ENCODE assay signal across 10 cellular contexts in genomic region chr11:65921033-65921555, GRCh38. TPM values are rescaled to one million over a fixed set of nuclear protein-coding genes. Genes with fewer than 3 reads are reported as not detected.
A peak's percentile ranks its signal among the peaks of the same experiment; 100 is the strongest.
DNase-seq lines count a peak whose midpoint lies in the region; ATAC-seq and TF ChIP-seq lines count a peak whose summit lies in the region.
"Had no signal": no experiment of that assay in that cellular context is flagged by ENCODE, and none has a peak within 500 bp of the region (broad histone marks: within the 10 kb centered on the region; RNA-seq: fewer than 3 reads in every experiment).

No MANE protein-coding gene starts in this region.

- no peaks in the 10 kb centered on the region for H3K9me3 Mint-ChIP-seq in activated T-cell treated with anti-CD3 and anti-CD28 coated beads, Interleukin-2, amount 50 U/mL, for 72 hours
- H3K9me3 Mint-ChIP-seq in activated CD4-positive, alpha-beta memory T cell treated with anti-CD3 and anti-CD28 coated beads for 36 hours, result no peaks in the 10 kb centered on the region
- H3K9me3 Mint-ChIP-seq in stimulated activated memory B cell treated with anti-CD40 and anti-IgM and Interleukin-4, amounts not matched to agents 10 μg/mL and 1 μg/mL and 100 μg/mL, for 72 hours, result no peaks in the 10 kb centered on the region

- H3K4me1 Mint-ChIP-seq in activated T-cell treated with anti-CD3 and anti-CD28 coated beads, Interleukin-2, amount 50 U/mL, for 72 hours (ENCODE audit: low read depth), result peaks cover 36% of the 10 kb centered on the region
- H3K4me1 Mint-ChIP-seq in activated CD4-positive, alpha-beta memory T cell treated with anti-CD3 and anti-CD28 coated beads for 36 hours (ENCODE audit: low read depth), result peaks cover 27% of the 10 kb centered on the region
- peaks cover 32% of the 10 kb centered on the region for H3K4me1 Mint-ChIP-seq in stimulated activated memory B cell treated with anti-CD40 and anti-IgM and Interleukin-4, amounts not matched to agents 10 μg/mL and 1 μg/mL and 100 μg/mL, for 72 hours

- no peak for DNase-seq in activated T-cell treated with anti-CD3 and anti-CD28 coated beads, Interleukin-2, amount 50 U/mL, for 72 hours
- no peak for DNase-seq in activated T-cell treated with anti-CD3 and anti-CD28 coated beads, Interleukin-2, amount 50 U/mL, for 1 hour
- no peak for DNase-seq in activated CD4-positive, alpha-beta memory T cell treated with anti-CD3 and anti-CD28 coated beads for 36 hours
- DNase-seq in fibroblast of villous mesenchyme (ENCODE audit: low read depth) (no peak), UCSD-AML1 (lab: John Stamatoyannopoulos, UW; ENCODE audit: unreplicated experiment) (no peak)
- DNase-seq: NCI-H1092 had no signal

- CTCF ChIA-PET in activated CD4-positive, alpha-beta memory T cell treated with anti-CD3 and anti-CD28 coated beads for 36 hours (lab: Charles Lee), result interaction anchor here (1.4 kb wide), 1 partner anchor 37 kb away, joined by 5 read pairs; no protein-coding TSS in a partner anchor

- intact Hi-C loops in activated CD4-positive, alpha-beta memory T cell treated with anti-CD3 and anti-CD28 coated beads for 36 hours (cut with micrococcal nuclease), result no loop called here

- TF ChIP-seq CTCF in fibroblast of villous mesenchyme (IDR thresholded peaks at IDR 0.05; ENCODE audit: insufficient read depth, low read depth, low read length), result no peak

- H3K4me3 Mint-ChIP-seq in activated T-cell treated with anti-CD3 and anti-CD28 coated beads, Interleukin-2, amount 50 U/mL, for 72 hours, result peak overlapping the region; percentile 95 to 96
- H3K4me3 Mint-ChIP-seq in activated CD4-positive, alpha-beta memory T cell treated with anti-CD3 and anti-CD28 coated beads for 36 hours, result peak overlapping the region; percentile 90
- H3K4me3 Mint-ChIP-seq in stimulated activated memory B cell treated with anti-CD40 and anti-IgM and Interleukin-4, amounts not matched to agents 10 μg/mL and 1 μg/mL and 100 μg/mL, for 72 hours, result peak overlapping the region; percentile 97

- peak overlapping the region; percentile 80 for H3K4me3 ChIP-seq in fibroblast of villous mesenchyme (ENCODE audit: low read depth, low read length)

- H3K27ac Mint-ChIP-seq in activated T-cell treated with anti-CD3 and anti-CD28 coated beads, Interleukin-2, amount 50 U/mL, for 72 hours, result no peak overlapping the region
- no peak overlapping the region for H3K27ac Mint-ChIP-seq in activated CD4-positive, alpha-beta memory T cell treated with anti-CD3 and anti-CD28 coated beads for 36 hours
- H3K27ac Mint-ChIP-seq in stimulated activated memory B cell treated with anti-CD40 and anti-IgM and Interleukin-4, amounts not matched to agents 10 μg/mL and 1 μg/mL and 100 μg/mL, for 72 hours, result no peak overlapping the region

- POLR2A ChIA-PET in activated CD4-positive, alpha-beta memory T cell treated with anti-CD3 and anti-CD28 coated beads for 36 hours (lab: Charles Lee), result interaction anchor here (1.5 kb wide), 1 partner anchor 32 kb away, joined by 4 read pairs; no protein-coding TSS in a partner anchor

- peaks cover 4 to 12% of the 10 kb centered on the region in 2 donors for H3K36me3 Mint-ChIP-seq in activated T-cell treated with anti-CD3 and anti-CD28 coated beads, Interleukin-2, amount 50 U/mL, for 72 hours (ENCODE audit: insufficient read depth in 2 of 2)
- peaks cover 16% of the 10 kb centered on the region for H3K36me3 Mint-ChIP-seq in activated CD4-positive, alpha-beta memory T cell treated with anti-CD3 and anti-CD28 coated beads for 36 hours
- H3K36me3 Mint-ChIP-seq in stimulated activated memory B cell treated with anti-CD40 and anti-IgM and Interleukin-4, amounts not matched to agents 10 μg/mL and 1 μg/mL and 100 μg/mL, for 72 hours, result peaks cover 29% of the 10 kb centered on the region

- no peak for ATAC-seq in activated T-cell treated with anti-CD3 and anti-CD28 coated beads, Interleukin-2, amount 50 U/mL, for 72 hours (replicated peaks in 1 of 2)
- ATAC-seq in stimulated activated memory B cell treated with anti-CD40 and anti-IgM and Interleukin-4, amounts not matched to agents 10 μg/mL and 1 μg/mL and 100 μg/mL, for 72 hours, result no peak
- ATAC-seq in HG03025 (IDR thresholded peaks at IDR 0.05; ENCODE audit: low FRiP score, unreplicated experiment), result no peak
- no peak for ATAC-seq in GM21717 (IDR thresholded peaks at IDR 0.05; ENCODE audit: unreplicated experiment)
- ATAC-seq: heart left ventricle had no signal

- H3K27me3 Mint-ChIP-seq in activated T-cell treated with anti-CD3 and anti-CD28 coated beads, Interleukin-2, amount 50 U/mL, for 72 hours (ENCODE audit: low read depth), result no peaks in the 10 kb centered on the region
- H3K27me3 Mint-ChIP-seq in activated CD4-positive, alpha-beta memory T cell treated with anti-CD3 and anti-CD28 coated beads for 36 hours, result no peaks in the 10 kb centered on the region
- H3K27me3 Mint-ChIP-seq in stimulated activated memory B cell treated with anti-CD40 and anti-IgM and Interleukin-4, amounts not matched to agents 10 μg/mL and 1 μg/mL and 100 μg/mL, for 72 hours, result no peaks in the 10 kb centered on the region

RNA-seq across cellular contexts. Expression of gene DRAP1, which starts 1.9 kb away (rescaled TPM):
- total RNA-seq in activated T-cell treated with anti-CD3 and anti-CD28 coated beads, Interleukin-2, amount 50 U/mL, for 72 hours, result 100 to 1,000 TPM; 126 to 145 TPM
- 100 to 1,000 TPM; 154 to 169 TPM for total RNA-seq in activated CD4-positive, alpha-beta memory T cell treated with anti-CD3 and anti-CD28 coated beads for 36 hours
- total RNA-seq in fibroblast of villous mesenchyme, result 216 and 218 TPM in 2 replicates

RNA-seq across cellular contexts. Expression of gene C11orf68, which starts 2.2 kb away (rescaled TPM):
- total RNA-seq in activated T-cell treated with anti-CD3 and anti-CD28 coated beads, Interleukin-2, amount 50 U/mL, for 72 hours, result 10 to 100 TPM; 34.7 to 36.5 TPM
- total RNA-seq in activated CD4-positive, alpha-beta memory T cell treated with anti-CD3 and anti-CD28 coated beads for 36 hours, result 10 to 100 TPM; 22.2 to 23.6 TPM
- 25.8 and 31.5 TPM in 2 replicates for total RNA-seq in fibroblast of villous mesenchyme

RNA-seq across cellular contexts. Expression of gene FOSL1, which starts 20.9 kb away (rescaled TPM):
- total RNA-seq in activated T-cell treated with anti-CD3 and anti-CD28 coated beads, Interleukin-2, amount 50 U/mL, for 72 hours, result 10 to 100 TPM; 11.9 to 18.8 TPM
- 10 to 100 TPM; 17.1 to 17.7 TPM for total RNA-seq in activated CD4-positive, alpha-beta memory T cell treated with anti-CD3 and anti-CD28 coated beads for 36 hours
- 18.0 and 41.0 TPM in 2 replicates for total RNA-seq in fibroblast of villous mesenchyme

RNA-seq across cellular contexts. Expression of gene TSGA10IP, which starts 24.2 kb away (rescaled TPM):
- total RNA-seq in activated T-cell treated with anti-CD3 and anti-CD28 coated beads, Interleukin-2, amount 50 U/mL, for 72 hours, result not detected
- not detected for total RNA-seq in activated CD4-positive, alpha-beta memory T cell treated with anti-CD3 and anti-CD28 coated beads for 36 hours
- not detected in 2 replicates for total RNA-seq in fibroblast of villous mesenchyme

RNA-seq across cellular contexts. Expression of gene CCDC85B, which starts 30.6 kb away (rescaled TPM):
- 10 to 100 TPM; 35.4 to 37.5 TPM for total RNA-seq in activated T-cell treated with anti-CD3 and anti-CD28 coated beads, Interleukin-2, amount 50 U/mL, for 72 hours
- 10 to 100 TPM; 40.0 to 44.4 TPM for total RNA-seq in activated CD4-positive, alpha-beta memory T cell treated with anti-CD3 and anti-CD28 coated beads for 36 hours
- total RNA-seq in fibroblast of villous mesenchyme, result 37.1 and 49.0 TPM in 2 replicates
